In genomic region chr2:104861295-104862060, GRCh38 we compare ENCODE assay signal across 17 cellular contexts. TPM values are rescaled to one million over a fixed set of nuclear protein-coding genes. Genes with fewer than 3 reads are reported as not detected.
A peak's percentile ranks its signal among the peaks of the same experiment; 100 is the strongest.
DNase-seq lines count a peak whose midpoint lies in the region; ATAC-seq and TF ChIP-seq lines count a peak whose summit lies in the region.
"Had no signal": no experiment of that assay in that cellular context is flagged by ENCODE, and none has a peak within 500 bp of the region (broad histone marks: within the 10 kb centered on the region; RNA-seq: fewer than 3 reads in every experiment).

No MANE protein-coding gene starts in this region.

- no peak overlapping the region for H3K56ac ChIP-seq in mesendoderm (ENCODE audit: low read length)

- intact Hi-C loops in natural killer cell (cut with micrococcal nuclease) = no loop called here

- no peak overlapping the region for H4K5ac ChIP-seq in mesendoderm (ENCODE audit: low read length)

- H3K9ac ChIP-seq in mesendoderm (ENCODE audit: low read length) = no peak overlapping the region

- peak overlapping the region; percentile 83 for H3K27ac Mint-ChIP-seq in activated naive CD4-positive, alpha-beta T cell treated with anti-CD3 and anti-CD28 coated beads, Interleukin-2, amount 10 ng/mL, durations not matched to agents 7 days and 5 days
- H3K27ac Mint-ChIP-seq in natural killer cell = no peak overlapping the region
- H3K27ac Mint-ChIP-seq: effector memory CD8-positive, alpha-beta T cell had no signal

- H2AK5ac ChIP-seq in mesendoderm (ENCODE audit: low read length) = no peak overlapping the region

- no peak overlapping the region for H2BK120ac ChIP-seq in mesendoderm (ENCODE audit: low read depth, low read length)

- H3K4me3 ChIP-seq in mesendoderm (ENCODE audit: low read length) = no peak overlapping the region

- H3K18ac ChIP-seq in mesendoderm (ENCODE audit: low read length) = no peak overlapping the region

- peak overlapping the region; percentile 98 for H3K27ac ChIP-seq in caudate nucleus (ENCODE audit: low read depth, low read length)
- H3K27ac ChIP-seq in mesendoderm (ENCODE audit: low read depth, low read length) = no peak overlapping the region
- peak overlapping the region; percentile 90 for H3K27ac ChIP-seq in temporal lobe (ENCODE audit: low read depth, low read length)
- H3K27ac ChIP-seq: neutrophil had no signal

- no peak overlapping the region for H2BK5ac ChIP-seq in mesendoderm (ENCODE audit: low read length)

- H2BK15ac ChIP-seq in mesendoderm (replicated peaks; ENCODE audit: low read depth) = no peak overlapping the region

- TF ChIP-seq CTCF in natural killer cell (IDR thresholded peaks at IDR 0.05) = no peak

- H3K4me2 ChIP-seq in mesendoderm (ENCODE audit: low read length) = peak overlapping the region; percentile 87

- H3K27me3 ChIP-seq in mesendoderm (ENCODE audit: insufficient read depth, low read length, poor library complexity) = peaks cover 65% of the 10 kb centered on the region

- no peaks in the 10 kb centered on the region for H3K36me3 Mint-ChIP-seq in activated naive CD4-positive, alpha-beta T cell treated with anti-CD3 and anti-CD28 coated beads, Interleukin-2, amount 10 ng/mL, durations not matched to agents 7 days and 5 days
- H3K36me3 Mint-ChIP-seq in natural killer cell = peaks cover 31% of the 10 kb centered on the region

- no peaks in the 10 kb centered on the region for H3K79me2 ChIP-seq in mesendoderm (ENCODE audit: control insufficient read depth, insufficient read depth, low read length)

- WGBS in mesendoderm (ENCODE audit: extremely low coverage, insufficient coverage, low lambda C conversion rate) = no CpG with 5 or more reads among the region's 11 CpGs

- CTCF ChIA-PET in activated naive CD4-positive, alpha-beta T cell treated with anti-CD3 and anti-CD28 coated beads, Interleukin-2, amount 10 ng/mL, durations not matched to agents 7 days and 5 days (lab: Charles Lee) = interaction anchor here (3.7 kb wide), 1 partner anchor 12 kb away, joined by 12 read pairs; no protein-coding TSS in a partner anchor

- no peak overlapping the region for H4K8ac ChIP-seq in mesendoderm (ENCODE audit: low read depth, low read length)

- ATAC-seq in natural killer cell (no peak), GM19351 (IDR thresholded peaks at IDR 0.05; ENCODE audit: unreplicated experiment) (no peak)
- ATAC-seq: effector memory CD8-positive, alpha-beta T cell had no signal

- no peak for DNase-seq in activated naive CD4-positive, alpha-beta T cell treated with anti-CD3 and anti-CD28 coated beads, Interleukin-2, amount 10 ng/mL, durations not matched to agents 7 days and 5 days
- no peak for DNase-seq in activated naive CD4-positive, alpha-beta T cell (lab: John Stamatoyannopoulos, UW)
- peak in 7 of 61 donors; percentile 48 to 74 (median 63) for DNase-seq in caudate nucleus (lab: John Stamatoyannopoulos, UW)
- peak; percentile 79 for DNase-seq in mesendoderm
- no peak for DNase-seq in natural killer cell
- DNase-seq in T-helper 9 cell = no peak
- DNase-seq: activated CD8-positive, alpha-beta memory T cell treated with anti-CD3 and anti-CD28 coated beads for 24 hours; effector memory CD8-positive, alpha-beta T cell; GDM1; IMR-90; NCI-H1694 treated with DMSO at 0.1 percent for 48 hours; stimulated activated CD4-positive, alpha-beta T cell treated with anti-CD3 and anti-CD28 coated beads, Interleukin-2, amount 100 ng/mL, for 24 hours; stomach had no signal

- peaks cover 90% of the 10 kb centered on the region for H3K27me3 Mint-ChIP-seq in activated naive CD4-positive, alpha-beta T cell treated with anti-CD3 and anti-CD28 coated beads, Interleukin-2, amount 10 ng/mL, durations not matched to agents 7 days and 5 days
- peaks cover 75 to 92% of the 10 kb centered on the region in 2 donors for H3K27me3 Mint-ChIP-seq in natural killer cell (ENCODE audit: low read depth in 2 of 2)

- H3K9me3 Mint-ChIP-seq in activated naive CD4-positive, alpha-beta T cell treated with anti-CD3 and anti-CD28 coated beads, Interleukin-2, amount 10 ng/mL, durations not matched to agents 7 days and 5 days = no peaks in the 10 kb centered on the region
- peaks cover 0 to 2% of the 10 kb centered on the region in 2 donors for H3K9me3 Mint-ChIP-seq in natural killer cell

- no peaks in the 10 kb centered on the region for H3K79me1 ChIP-seq in mesendoderm (ENCODE audit: low read length)

- H3K4me3 Mint-ChIP-seq in activated naive CD4-positive, alpha-beta T cell treated with anti-CD3 and anti-CD28 coated beads, Interleukin-2, amount 10 ng/mL, durations not matched to agents 7 days and 5 days = no peak overlapping the region
- H3K4me3 Mint-ChIP-seq in natural killer cell = no peak overlapping the region
- H3K4me3 Mint-ChIP-seq: effector memory CD8-positive, alpha-beta T cell had no signal

- no peaks in the 10 kb centered on the region for H3K36me3 ChIP-seq in mesendoderm (ENCODE audit: control insufficient read depth, insufficient read depth, low read length)
- H3K36me3 ChIP-seq: neutrophil, stomach had no signal

- H3K4me1 Mint-ChIP-seq in activated naive CD4-positive, alpha-beta T cell treated with anti-CD3 and anti-CD28 coated beads, Interleukin-2, amount 10 ng/mL, durations not matched to agents 7 days and 5 days = peaks cover 12% of the 10 kb centered on the region
- peaks cover 9 to 20% of the 10 kb centered on the region in 2 donors for H3K4me1 Mint-ChIP-seq in natural killer cell

- no peaks in the 10 kb centered on the region for H3K4me1 ChIP-seq in mesendoderm (ENCODE audit: control insufficient read depth, low read depth, low read length)

- no peak overlapping the region for H3K23ac ChIP-seq in mesendoderm (ENCODE audit: low read length)

- H3K4ac ChIP-seq in mesendoderm (ENCODE audit: low read depth, low read length) = no peak overlapping the region

RNA-seq across cellular contexts. Expression of gene POU3F3, which starts 7.6 kb away (rescaled TPM):
- 0.06 TPM for polyA plus RNA-seq in mesendoderm (2013, experiment 1 of 2)
- polyA plus RNA-seq in mesendoderm (2013, experiment 2 of 2) = 0.06 TPM
- total RNA-seq in temporal lobe = 230 TPM
- total RNA-seq in natural killer cell = not detected
- total RNA-seq: IMR-90; T-helper 1 cell treated with Interleukin-12 subunit alpha and Interleukin-12 subunit beta and Interleukin-4 antibody, amounts not matched to agents 30 ng/mL and 1 ng/mL, for 36 hours had no signal
- polyA plus RNA-seq: IMR-90 had no signal

Comparison
In these comparisons a context has a peak if more than half of its experiments do, and no peak if none do; other contexts are left out.
1. RNA of gene POU3F3, which starts 7.6 kb away (total RNA-seq): 230 TPM in temporal lobe (single experiment); not detected in natural killer cell; every median in the first group is over 100 times any median in the second.